In genomic region chr14:89616425-89617141, GRCh38 we compare ENCODE assay signal across 8 cellular contexts.
DNase-seq lines count a peak whose midpoint lies in the region; ATAC-seq and TF ChIP-seq lines count a peak whose summit lies in the region.

No MANE protein-coding gene starts in this region.

- H3K9me3 Mint-ChIP-seq in activated CD8-positive, alpha-beta memory T cell treated with anti-CD3 and anti-CD28 coated beads, Interleukin-2, amount 10 ng/mL, durations not matched to agents 7 days and 5 days (ENCODE audit: low read depth): no peaks in the 10 kb centered on the region
- H3K9me3 Mint-ChIP-seq in GM23338 (no peaks in the 10 kb centered on the region), neural progenitor cell (no peaks in the 10 kb centered on the region)

- peaks cover 11% of the 10 kb centered on the region for H3K36me3 Mint-ChIP-seq in activated CD8-positive, alpha-beta memory T cell treated with anti-CD3 and anti-CD28 coated beads, Interleukin-2, amount 10 ng/mL, durations not matched to agents 7 days and 5 days
- H3K36me3 Mint-ChIP-seq in GM23338 (ENCODE audit: low read depth) (peaks cover 7% of the 10 kb centered on the region; the same call in 2 of the 3 replicates), neural progenitor cell (no peaks in the 10 kb centered on the region)

- TF ChIP-seq CTCF in GM23338 (conservative IDR thresholded peaks at IDR 0.05; ENCODE audit: low read depth in 2 of 2) (no peak), neural progenitor cell (IDR thresholded peaks at IDR 0.05) (no peak)

- peak overlapping the region; percentile 93 for H3K27ac Mint-ChIP-seq in activated CD8-positive, alpha-beta memory T cell treated with anti-CD3 and anti-CD28 coated beads, Interleukin-2, amount 10 ng/mL, durations not matched to agents 7 days and 5 days
- peak overlapping the region; percentile 64 for H3K27ac Mint-ChIP-seq in GM23338
- H3K27ac Mint-ChIP-seq in neural progenitor cell: peak overlapping the region; percentile 51

- CTCF ChIA-PET in activated CD8-positive, alpha-beta memory T cell treated with anti-CD3 and anti-CD28 coated beads, Interleukin-2, amount 10 ng/mL, durations not matched to agents 7 days and 5 days (lab: Charles Lee): interaction anchor here (1.3 to 1.5 kb wide), 2 partner anchors 11 to 41 kb away, joined by 4 read pairs; no protein-coding TSS in a partner anchor

- H3K9ac ChIP-seq in neural progenitor cell: no peak overlapping the region

- H3F3A ChIP-seq in GM23338 (replicated peaks; ENCODE audit: low read depth): 0 out of 2 replicates have a peak, but pooled peaks cover 19% of the 10 kb centered on the region
- peaks cover 25% of the 10 kb centered on the region for H3F3A ChIP-seq in neural progenitor cell (ENCODE audit: low read depth)

- H3K4me2 ChIP-seq in GM23338: peak overlapping the region; percentile 84
- peak overlapping the region; percentile 98 for H3K4me2 ChIP-seq in neural progenitor cell

- H3K4me1 ChIP-seq in GM23338 (ENCODE audit: insufficient read depth) (peaks cover 54% of the 10 kb centered on the region), neural progenitor cell (peaks cover 55% of the 10 kb centered on the region)

- peak; percentile 56 for ATAC-seq in activated CD8-positive, alpha-beta memory T cell treated with anti-CD3 and anti-CD28 coated beads, Interleukin-2, amount 10 ng/mL, durations not matched to agents 7 days and 5 days
- ATAC-seq in GM23338: no peak

- H4K20me1 ChIP-seq in GM23338 (replicated peaks; ENCODE audit: insufficient read depth): no peaks in the 10 kb centered on the region
- H4K20me1 ChIP-seq in neural progenitor cell (ENCODE audit: low read depth): no peaks in the 10 kb centered on the region

- peaks cover 66% of the 10 kb centered on the region for H3K4me1 Mint-ChIP-seq in activated CD8-positive, alpha-beta memory T cell treated with anti-CD3 and anti-CD28 coated beads, Interleukin-2, amount 10 ng/mL, durations not matched to agents 7 days and 5 days
- H3K4me1 Mint-ChIP-seq in GM23338 (peaks cover 68% of the 10 kb centered on the region), neural progenitor cell (peaks cover 42% of the 10 kb centered on the region)

- peak; percentile 83 for DNase-seq in activated CD8-positive, alpha-beta memory T cell treated with anti-CD3 and anti-CD28 coated beads, Interleukin-2, amount 10 ng/mL, durations not matched to agents 7 days and 5 days
- no peak for DNase-seq in activated CD8-positive, alpha-beta memory T cell treated with anti-CD3 and anti-CD28 coated beads, Interleukin-2, amount 50 U/mL, for 4 hours
- DNase-seq in GM23338 (ENCODE audit: low spot score) (peak; percentile 75), NCI-H1694 treated with DMSO at 0.1 percent for 48 hours (lab: John Stamatoyannopoulos, UW) (peak; percentile 85), dermis blood vessel endothelial cell (peak; percentile 28), neural progenitor cell (ENCODE audit: low spot score) (no peak), midbrain (lab: John Stamatoyannopoulos, UW) (no peak), Ammon's horn (ENCODE audit: low spot score) (no peak)

- H3K36me3 ChIP-seq in GM23338 (ENCODE audit: insufficient read depth) (no peaks in the 10 kb centered on the region), neural progenitor cell (no peaks in the 10 kb centered on the region)

- H3K4me3 Mint-ChIP-seq in activated CD8-positive, alpha-beta memory T cell treated with anti-CD3 and anti-CD28 coated beads, Interleukin-2, amount 10 ng/mL, durations not matched to agents 7 days and 5 days: peak overlapping the region; percentile 85
- peak overlapping the region; percentile 95 for H3K4me3 Mint-ChIP-seq in GM23338
- H3K4me3 Mint-ChIP-seq in neural progenitor cell: peak overlapping the region; percentile 92

- H3K9me2 ChIP-seq in GM23338 (ENCODE audit: insufficient read depth): no peaks in the 10 kb centered on the region

- peaks cover 67% of the 10 kb centered on the region for H3K79me2 ChIP-seq in GM23338 (replicated peaks; ENCODE audit: insufficient read depth)
- peaks cover 37% of the 10 kb centered on the region for H3K79me2 ChIP-seq in neural progenitor cell (ENCODE audit: low read depth)

- H3K27me3 Mint-ChIP-seq in activated CD8-positive, alpha-beta memory T cell treated with anti-CD3 and anti-CD28 coated beads, Interleukin-2, amount 10 ng/mL, durations not matched to agents 7 days and 5 days: no peaks in the 10 kb centered on the region
- peaks cover 5% of the 10 kb centered on the region for H3K27me3 Mint-ChIP-seq in GM23338 (ENCODE audit: insufficient read depth, low read depth, poor library complexity)
- peaks cover 5% of the 10 kb centered on the region for H3K27me3 Mint-ChIP-seq in neural progenitor cell (ENCODE audit: insufficient read depth, low read depth)

- H3K4me3 ChIP-seq in GM23338: peak overlapping the region; percentile 67
- H3K4me3 ChIP-seq in neural progenitor cell: peak overlapping the region; percentile 11

- H3K27me3 ChIP-seq in GM23338 (ENCODE audit: insufficient read depth) (no peaks in the 10 kb centered on the region), neural progenitor cell (peaks cover 25% of the 10 kb centered on the region)

- H2AFZ ChIP-seq in GM23338 (no peak overlapping the region), neural progenitor cell (replicated peaks) (no peak overlapping the region)

- no peaks in the 10 kb centered on the region for H3K9me3 ChIP-seq in neural progenitor cell (ENCODE audit: low read depth)

- H3K27ac ChIP-seq in GM23338 (ENCODE audit: low read depth): peak overlapping the region; percentile 93
- no peak overlapping the region for H3K27ac ChIP-seq in neural progenitor cell

TF ChIP-seq in GM23338, 12 proteins besides CTCF, POLR2A, EP300 and RAD21 (continues in another document):
- no peak for TF ChIP-seq ZNF331 (CRISPR knock-in tag; IDR thresholded peaks at IDR 0.05; ENCODE audit: low read depth)
- no peak for TF ChIP-seq CREB1 (CRISPR knock-in tag; IDR thresholded peaks at IDR 0.05; ENCODE audit: low read depth)
- no peak for TF ChIP-seq NANOG (IDR thresholded peaks at IDR 0.05; ENCODE audit: borderline replicate concordance)
- TF ChIP-seq, protein P1, sequence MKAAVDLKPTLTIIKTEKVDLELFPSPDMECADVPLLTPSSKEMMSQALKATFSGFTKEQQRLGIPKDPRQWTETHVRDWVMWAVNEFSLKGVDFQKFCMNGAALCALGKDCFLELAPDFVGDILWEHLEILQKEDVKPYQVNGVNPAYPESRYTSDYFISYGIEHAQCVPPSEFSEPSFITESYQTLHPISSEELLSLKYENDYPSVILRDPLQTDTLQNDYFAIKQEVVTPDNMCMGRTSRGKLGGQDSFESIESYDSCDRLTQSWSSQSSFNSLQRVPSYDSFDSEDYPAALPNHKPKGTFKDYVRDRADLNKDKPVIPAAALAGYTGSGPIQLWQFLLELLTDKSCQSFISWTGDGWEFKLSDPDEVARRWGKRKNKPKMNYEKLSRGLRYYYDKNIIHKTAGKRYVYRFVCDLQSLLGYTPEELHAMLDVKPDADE (IDR thresholded peaks at IDR 0.05): no peak
- TF ChIP-seq REST (IDR thresholded peaks at IDR 0.05; ENCODE audit: unreplicated experiment): no peak
- TF ChIP-seq POLR2AphosphoS5 (IDR thresholded peaks at IDR 0.05; ENCODE audit: low read depth): no peak

Comparison
In these comparisons a context has a peak if more than half of its experiments do, and no peak if none do; other contexts are left out.
1. DNase-seq: peak in activated CD8-positive, alpha-beta memory T cell treated with anti-CD3 and anti-CD28 coated beads, Interleukin-2, amount 10 ng/mL, durations not matched to agents 7 days and 5 days (single experiment), GM23338 (single experiment), NCI-H1694 treated with DMSO at 0.1 percent for 48 hours (single experiment) and dermis blood vessel endothelial cell (single experiment); none in activated CD8-positive, alpha-beta memory T cell treated with anti-CD3 and anti-CD28 coated beads, Interleukin-2, amount 50 U/mL, for 4 hours (single experiment), neural progenitor cell (single experiment), midbrain (single experiment) and Ammon's horn (single experiment).
2. Peak in every context shown above with its lines, with median percentiles within 50 percentile points of each other: H3K27ac Mint-ChIP-seq and H3K4me3 Mint-ChIP-seq.